20 cellular contexts compared by ENCODE assay signal in the genomic region with DNA sequence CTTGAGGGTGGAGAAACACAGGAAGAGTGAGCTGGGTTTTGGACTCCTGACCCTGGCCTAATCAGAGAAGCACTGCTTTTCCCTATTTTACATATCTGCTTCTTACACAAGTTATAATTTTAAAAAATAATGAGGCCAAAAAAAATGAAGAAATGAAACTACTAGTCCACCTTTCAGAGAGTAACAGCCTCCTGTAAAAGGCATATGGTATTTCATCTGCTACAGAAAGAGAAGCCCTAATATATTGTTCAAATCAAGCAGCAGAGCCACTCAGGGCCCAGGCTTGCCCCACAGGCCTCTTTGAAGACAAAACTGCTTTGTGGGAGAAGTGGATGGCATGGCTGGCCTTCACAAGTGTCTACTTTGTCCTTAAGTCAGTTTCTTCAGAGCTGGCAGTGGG. TPM values are rescaled to one million over a fixed set of nuclear protein-coding genes. Genes with fewer than 3 reads are reported as not detected.
DNase-seq lines count a peak whose midpoint lies in the region; ATAC-seq and TF ChIP-seq lines count a peak whose summit lies in the region.
"Had no signal": no experiment of that assay in that cellular context is flagged by ENCODE, and none has a peak within 500 bp of the region (broad histone marks: within the 10 kb centered on the region; RNA-seq: fewer than 3 reads in every experiment).

No MANE protein-coding gene starts in this region.

- peak overlapping the region; percentile 64 for H3K27ac ChIP-seq in cardiac muscle cell
- H3K27ac ChIP-seq in left ventricle myocardium inferior (replicated peaks) = no peak overlapping the region
- peak overlapping the region in 3 of 4 donors; percentile 34 to 52 (median 42) for H3K27ac ChIP-seq in esophagus muscularis mucosa (replicated peaks in 1 of 4)
- peak overlapping the region; percentile 44 to 91 (median 80) for H3K27ac ChIP-seq in thyroid gland
- H3K27ac ChIP-seq: neural progenitor cell had no signal

- H3K4me3 ChIP-seq in cardiac muscle cell = no peak overlapping the region
- no peak overlapping the region for H3K4me3 ChIP-seq in left ventricle myocardium inferior
- no peak overlapping the region for H3K4me3 ChIP-seq in esophagus muscularis mucosa
- H3K4me3 ChIP-seq in thyroid gland (replicated peaks in 1 of 3) = no peak overlapping the region
- H3K4me3 ChIP-seq: body of pancreas, neural progenitor cell had no signal

- H3K27me3 ChIP-seq in cardiac muscle cell = no peaks in the 10 kb centered on the region
- H3K27me3 ChIP-seq in left ventricle myocardium inferior (ENCODE audit: low read depth) = no peaks in the 10 kb centered on the region
- no peaks in the 10 kb centered on the region for H3K27me3 ChIP-seq in esophagus muscularis mucosa
- H3K27me3 ChIP-seq in thyroid gland = no peaks in the 10 kb centered on the region
- H3K27me3 ChIP-seq: body of pancreas, neural progenitor cell had no signal

- H3K9me3 ChIP-seq in cardiac muscle cell (ENCODE audit: low read depth) (no peaks in the 10 kb centered on the region), left ventricle myocardium inferior (replicated peaks) (no peaks in the 10 kb centered on the region), esophagus muscularis mucosa (no peaks in the 10 kb centered on the region), thyroid gland (no peaks in the 10 kb centered on the region)
- H3K9me3 ChIP-seq: body of pancreas had no signal

- DNase-seq in cardiac muscle cell (ENCODE audit: low read depth in 1 of 2, low spot score in 1 of 2) (no peak), left ventricle myocardium inferior (no peak), MV-4-11 (lab: John Stamatoyannopoulos, UW) (peak; percentile 15), esophagus muscularis mucosa (ENCODE audit: extremely low spot score) (peak; percentile 37), thyroid gland (no peak), globus pallidus (ENCODE audit: low spot score) (no peak), AML-193 (lab: John Stamatoyannopoulos, UW) (no peak)
- DNase-seq: ACHN; activated CD4-positive, alpha-beta T cell treated with anti-CD3 and anti-CD28 coated beads, Interleukin-2, amount 50 U/mL, for 1 hour; activated naive CD4-positive, alpha-beta T cell treated with anti-CD3 and anti-CD28 coated beads for 36 hours; CD4-positive, alpha-beta T cell; DMS53; head of caudate nucleus; NCI-H1092; RPMI8226 had no signal

- TF ChIP-seq EP300 in esophagus muscularis mucosa (IDR thresholded peaks at IDR 0.05) = no peak

- no peak for ATAC-seq in HG03521 (IDR thresholded peaks at IDR 0.05; ENCODE audit: unreplicated experiment)

- TF ChIP-seq CTCF in cardiac muscle cell (IDR thresholded peaks at IDR 0.05; ENCODE audit: low read depth, low read length) = no peak
- TF ChIP-seq CTCF in left ventricle myocardium inferior (IDR thresholded peaks at IDR 0.05; ENCODE audit: borderline replicate concordance) = no peak
- TF ChIP-seq CTCF in esophagus muscularis mucosa (IDR thresholded peaks at IDR 0.05) = no peak
- no peak for TF ChIP-seq CTCF in thyroid gland (IDR thresholded peaks at IDR 0.05)

- no peaks in the 10 kb centered on the region for H3K36me3 ChIP-seq in cardiac muscle cell
- no peaks in the 10 kb centered on the region for H3K36me3 ChIP-seq in left ventricle myocardium inferior
- H3K36me3 ChIP-seq in esophagus muscularis mucosa = no peaks in the 10 kb centered on the region
- no peaks in the 10 kb centered on the region for H3K36me3 ChIP-seq in thyroid gland
- H3K36me3 ChIP-seq: neural progenitor cell had no signal

- H3K4me1 ChIP-seq in cardiac muscle cell (ENCODE audit: low read depth) (peaks cover 11% of the 10 kb centered on the region), left ventricle myocardium inferior (peaks cover 51% of the 10 kb centered on the region), esophagus muscularis mucosa (peaks cover 6 to 33% (median 32%) of the 10 kb centered on the region in 4 donors), thyroid gland (peaks cover 23 to 37% of the 10 kb centered on the region in 2 donors)
- H3K4me1 ChIP-seq: body of pancreas had no signal

- intact Hi-C loops in left ventricle myocardium inferior (cut with micrococcal nuclease) (no loop called here), esophagus muscularis mucosa (cut with DNase I) (no loop called here), thyroid gland (cut with DNase I) (no loop called here)

- TF ChIP-seq POLR2A in esophagus muscularis mucosa (IDR thresholded peaks at IDR 0.05; ENCODE audit: low read depth) (no peak), thyroid gland (IDR thresholded peaks at IDR 0.05) (no peak)

RNA-seq across cellular contexts. Expression of a gene that starts 10.0 kb away (rescaled TPM):
- total RNA-seq in cardiac muscle cell (40.7 and 42.6 TPM in 2 replicates), left ventricle myocardium inferior (20.2 TPM), esophagus muscularis mucosa (100 to 1,000 TPM; 101 to 168 (median 122) TPM), thyroid gland (10 to 100 TPM; 30.5 to 41.3 (median 38.2) TPM)
- 26.5 and 35.0 TPM in 2 replicates for polyA plus RNA-seq in cardiac muscle cell

RNA-seq across cellular contexts. Expression of a gene that starts 28.4 kb away (rescaled TPM):
- 5.5 and 7.4 TPM in 2 replicates for total RNA-seq in cardiac muscle cell
- polyA plus RNA-seq in cardiac muscle cell = 7.6 and 8.5 TPM in 2 replicates
- 1.2 TPM for total RNA-seq in left ventricle myocardium inferior
- total RNA-seq in esophagus muscularis mucosa = 1 to 10 TPM; 1.8 to 6.9 (median 2.9) TPM
- total RNA-seq in thyroid gland = 10 to 100 TPM; 21.7 to 33.4 (median 24.9) TPM
- total RNA-seq: activated naive CD4-positive, alpha-beta T cell treated with anti-CD3 and anti-CD28 coated beads for 36 hours; CD4-positive, alpha-beta T cell; lung microvascular endothelial cell had no signal
- polyA plus RNA-seq: IgD-negative memory B cell had no signal

RNA-seq across cellular contexts. Expression of a gene that starts 34.6 kb away (rescaled TPM):
- total RNA-seq in cardiac muscle cell (0.36 and 0.74 TPM in 2 replicates), left ventricle myocardium inferior (36.5 TPM), esophagus muscularis mucosa (1 to 10 TPM; 1.2 to 4.0 (median 2.4) TPM), thyroid gland (under 1 TPM in 1 of 4 donors, not detected in 3; 0.22 TPM)
- 6.6 and 9.2 TPM in 2 replicates for polyA plus RNA-seq in cardiac muscle cell
- total RNA-seq: activated naive CD4-positive, alpha-beta T cell treated with anti-CD3 and anti-CD28 coated beads for 36 hours; body of pancreas; CD4-positive, alpha-beta T cell; lung microvascular endothelial cell had no signal
- polyA plus RNA-seq: IgD-negative memory B cell had no signal

RNA-seq across cellular contexts. Expression of a gene that starts 35.6 kb away (rescaled TPM):
- 15.3 and 48.6 TPM in 2 replicates for total RNA-seq in cardiac muscle cell
- polyA plus RNA-seq in cardiac muscle cell = 31.3 and 91.8 TPM in 2 replicates
- total RNA-seq in left ventricle myocardium inferior = 6,704 TPM
- 100 to 1,000 TPM; 315 to 493 (median 382) TPM for total RNA-seq in esophagus muscularis mucosa
- 100 to 1,000 TPM; 174 to 350 (median 250) TPM for total RNA-seq in thyroid gland
- total RNA-seq: activated naive CD4-positive, alpha-beta T cell treated with anti-CD3 and anti-CD28 coated beads for 36 hours; CD4-positive, alpha-beta T cell had no signal
- polyA plus RNA-seq: IgD-negative memory B cell had no signal

Comparison
In these comparisons a context has a peak if more than half of its experiments do, and no peak if none do; other contexts are left out.
1. DNase-seq: peak in MV-4-11 (single experiment) and esophagus muscularis mucosa (single experiment); none in cardiac muscle cell (0 of 2), left ventricle myocardium inferior (single experiment), thyroid gland (0 of 2), globus pallidus (single experiment) and AML-193 (0 of 2).